ENCODE assay signal across 21 cellular contexts in the genomic region with DNA sequence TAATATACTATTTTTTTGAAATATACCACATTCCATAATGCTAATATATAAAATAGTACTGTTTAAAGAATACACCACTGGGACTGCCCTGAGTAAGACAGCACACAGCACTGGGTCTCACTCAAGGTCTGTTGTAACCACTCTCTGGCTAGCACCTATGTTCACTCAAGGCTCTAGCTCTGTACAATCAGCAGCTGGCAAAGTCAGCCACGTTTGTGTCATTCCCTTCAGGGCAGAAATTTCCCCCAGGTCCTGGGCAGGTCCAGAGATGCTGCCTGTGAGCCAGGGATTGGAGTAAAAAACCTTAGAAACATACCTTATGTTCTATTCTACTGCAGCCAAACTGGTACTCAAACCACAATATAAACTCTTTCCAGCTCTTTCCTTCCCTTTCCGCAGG.
"Had no signal": no experiment of that assay in that cellular context is flagged by ENCODE, and none has a peak within 500 bp of the region (broad histone marks: within the 10 kb centered on the region; RNA-seq: fewer than 3 reads in every experiment).

No MANE protein-coding gene starts in this region.

- H3K36me3 ChIP-seq: MG63 had no signal

- ATAC-seq: K562 had no signal

- H3K9me3 ChIP-seq: MG63, SK-N-SH had no signal

- FAIRE-seq: HTR-8/SVneo, K562, RCC 7860 had no signal

- DNase-seq: MG63, NCI-H1092, NCI-H1105 treated with DMSO at 0.1 percent for 48 hours, NCI-H1417 treated with DMSO at 0.1 percent for 48 hours, NCI-H146, NCI-H1694 treated with DMSO at 0.1 percent for 48 hours, NCI-H1930, NCI-H2081, NCI-H2107, NCI-H2227 treated with DMSO at 0.1 percent for 48 hours, NCI-H446, NCI-H510A, NCI-H524 treated with DMSO at 0.1 percent for 48 hours, NCI-H69, NCI-H774, RPMI8226, SHP77, SK-N-SH had no signal

- H3K4me3 ChIP-seq: K562, MG63 had no signal

- H3K9ac ChIP-seq: SK-N-SH had no signal
